25 cellular contexts compared by ENCODE assay signal in genomic region chr4:25867781-25868180, GRCh38.
"Had no signal": no experiment of that assay in that cellular context is flagged by ENCODE, and none has a peak within 500 bp of the region (broad histone marks: within the 10 kb centered on the region; RNA-seq: fewer than 3 reads in every experiment).

No MANE protein-coding gene starts in this region.

- DNase-seq: activated CD4-positive, alpha-beta T cell treated with anti-CD3 and anti-CD28 coated beads, Interleukin-2, amount 50 U/mL, for 1 hour; activated CD4-positive, CD25-positive, alpha-beta regulatory T cell treated with anti-CD3 and anti-CD28 coated beads, Interleukin-2, amount 50 U/mL, for 72 hours; activated CD8-positive, alpha-beta T cell treated with anti-CD3 and anti-CD28 coated beads, Interleukin-2, amount 10 ng/mL, durations not matched to agents 7 days and 5 days; activated gamma-delta T cell; activated naive CD4-positive, alpha-beta T cell treated with anti-CD3 and anti-CD28 coated beads, Interleukin-2, amount 50 U/mL, for 16 hours; anterior cingulate cortex; body of pancreas; effector CD8-positive, alpha-beta T cell; foreskin melanocyte; glutamatergic neuron; immature natural killer cell; kidney glomerular epithelial cell; left ventricle myocardium inferior; posterior cingulate gyrus; right lobe of liver; stimulated activated CD4-positive, alpha-beta T cell treated with anti-CD3 and anti-CD28 coated beads, Interleukin-1b, Interleukin-23, amount 100 ng/mL, for 48 hours; testis; trophoblast cell had no signal

- H3K9me3 ChIP-seq: body of pancreas, left ventricle myocardium inferior, right lobe of liver, testis had no signal

- H3K36me3 Mint-ChIP-seq: immature natural killer cell had no signal

- H3K79me2 ChIP-seq: hepatocyte had no signal

- H3K4me1 Mint-ChIP-seq: immature natural killer cell had no signal

- H3K4me1 ChIP-seq: testis had no signal

- ATAC-seq: activated CD8-positive, alpha-beta T cell treated with anti-CD3 and anti-CD28 coated beads, Interleukin-2, amount 10 ng/mL, durations not matched to agents 7 days and 5 days; body of pancreas; esophagus mucosa; right lobe of liver had no signal

- H3K9me3 Mint-ChIP-seq: activated T-helper 1 cell treated with anti-CD3 and anti-CD28 coated beads, Interleukin-12 subunit alpha, Interleukin-12 subunit beta, Interleukin-2, Interleukin-4 antibody, amounts not matched to agents 30 ng/mL and 10 ng/mL and 1 ng/mL, durations not matched to agents 14 hours and 24 hours and 36 hours; immature natural killer cell; neural crest cell had no signal

- H3K27ac ChIP-seq: body of pancreas, cardiac muscle cell, hepatocyte, left ventricle myocardium inferior, right lobe of liver, skin epidermis, testis, VCaP had no signal

- H3K4me3 ChIP-seq: body of pancreas, cardiac muscle cell, hepatocyte, left ventricle myocardium inferior, right lobe of liver, skin epidermis, testis had no signal

- H3K4me2 ChIP-seq: hepatocyte had no signal

- H3K27me3 ChIP-seq: body of pancreas, cardiac muscle cell, right lobe of liver, testis had no signal

- H2AFZ ChIP-seq: hepatocyte had no signal

- H3K4me3 Mint-ChIP-seq: activated CD8-positive, alpha-beta T cell treated with anti-CD3 and anti-CD28 coated beads, Interleukin-2, amount 10 ng/mL, durations not matched to agents 7 days and 5 days; activated T-helper 1 cell treated with anti-CD3 and anti-CD28 coated beads, Interleukin-12 subunit alpha, Interleukin-12 subunit beta, Interleukin-2, Interleukin-4 antibody, amounts not matched to agents 30 ng/mL and 10 ng/mL and 1 ng/mL, durations not matched to agents 14 hours and 24 hours and 36 hours; immature natural killer cell; neural crest cell had no signal

- H3K36me3 ChIP-seq: cardiac muscle cell, left ventricle myocardium inferior, right lobe of liver had no signal

- H3K27ac Mint-ChIP-seq: activated CD8-positive, alpha-beta T cell treated with anti-CD3 and anti-CD28 coated beads, Interleukin-2, amount 10 ng/mL, durations not matched to agents 7 days and 5 days; activated T-helper 1 cell treated with anti-CD3 and anti-CD28 coated beads, Interleukin-12 subunit alpha, Interleukin-12 subunit beta, Interleukin-2, Interleukin-4 antibody, amounts not matched to agents 30 ng/mL and 10 ng/mL and 1 ng/mL, durations not matched to agents 14 hours and 24 hours and 36 hours; immature natural killer cell had no signal
